In genomic region chr4:183950536-183950935, GRCh38 we compare ENCODE assay signal across 23 cellular contexts. TPM values are rescaled to one million over a fixed set of nuclear protein-coding genes. Genes with fewer than 3 reads are reported as not detected.
"Had no signal": no experiment of that assay in that cellular context is flagged by ENCODE, and none has a peak within 500 bp of the region (broad histone marks: within the 10 kb centered on the region; RNA-seq: fewer than 3 reads in every experiment).

No MANE protein-coding gene starts in this region.

- H3K27me3 ChIP-seq: breast epithelium, MG63, SJSA1 had no signal

- DNase-seq: activated CD4-positive, alpha-beta T cell treated with anti-CD3 and anti-CD28 coated beads for 1 hour; activated CD4-positive, alpha-beta T cell treated with anti-CD3 and anti-CD28 coated beads, Interleukin-2, amount 10 ng/mL, durations not matched to agents 24 days and 14 days; activated CD4-positive, alpha-beta T cell treated with anti-CD3 and anti-CD28 coated beads, Interleukin-2, amount 50 U/mL, for 48 hours; activated CD8-positive, alpha-beta memory T cell treated with anti-CD3 and anti-CD28 coated beads for 24 hours; activated gamma-delta T cell; activated naive CD4-positive, alpha-beta T cell treated with anti-CD3 and anti-CD28 coated beads for 36 hours; activated T-cell treated with anti-CD3 and anti-CD28 coated beads, Interleukin-2, amount 50 U/mL, for 4 hours; caudate nucleus; MG63; MV-4-11; NCI-H1105; NCI-H1436; NCI-H1694 treated with DMSO at 0.1 percent for 48 hours; NCI-H2029 treated with DMSO at 0.1 percent for 48 hours; NCI-H510A treated with DMSO at 0.1 percent for 48 hours; PC-3; SHP77; SW 1271 had no signal

- H3K27ac ChIP-seq: breast epithelium, SJSA1 had no signal

- FAIRE-seq: RCC 7860 had no signal

- H3K36me3 ChIP-seq: breast epithelium, MG63, SJSA1 had no signal

- H3K9me3 ChIP-seq: breast epithelium, MG63, SJSA1 had no signal

- ATAC-seq: activated T-cell treated with anti-CD3 and anti-CD28 coated beads, Interleukin-2, amount 50 U/mL, for 4 hours; PC-3; SK-N-SH treated with all-trans-retinoic acid at 6 μM for 48 hours had no signal

- H3K4me1 ChIP-seq: breast epithelium, SJSA1 had no signal

- H3K4me3 ChIP-seq: breast epithelium, MG63, SJSA1 had no signal

RNA-seq across cellular contexts. Expression of gene STOX2, which starts 45.4 kb away (rescaled TPM):
- total RNA-seq: activated CD4-positive, alpha-beta T cell treated with anti-CD3 and anti-CD28 coated beads, Interleukin-2, amount 10 ng/mL, durations not matched to agents 24 days and 14 days; activated naive CD4-positive, alpha-beta T cell treated with anti-CD3 and anti-CD28 coated beads for 36 hours; activated T-cell treated with anti-CD3 and anti-CD28 coated beads, Interleukin-2, amount 50 U/mL, for 4 hours; T-helper 1 cell treated with Interleukin-12 subunit alpha and Interleukin-12 subunit beta and Interleukin-4 antibody, amounts not matched to agents 30 ng/mL and 1 ng/mL, for 36 hours had no signal
